In the genomic region with DNA sequence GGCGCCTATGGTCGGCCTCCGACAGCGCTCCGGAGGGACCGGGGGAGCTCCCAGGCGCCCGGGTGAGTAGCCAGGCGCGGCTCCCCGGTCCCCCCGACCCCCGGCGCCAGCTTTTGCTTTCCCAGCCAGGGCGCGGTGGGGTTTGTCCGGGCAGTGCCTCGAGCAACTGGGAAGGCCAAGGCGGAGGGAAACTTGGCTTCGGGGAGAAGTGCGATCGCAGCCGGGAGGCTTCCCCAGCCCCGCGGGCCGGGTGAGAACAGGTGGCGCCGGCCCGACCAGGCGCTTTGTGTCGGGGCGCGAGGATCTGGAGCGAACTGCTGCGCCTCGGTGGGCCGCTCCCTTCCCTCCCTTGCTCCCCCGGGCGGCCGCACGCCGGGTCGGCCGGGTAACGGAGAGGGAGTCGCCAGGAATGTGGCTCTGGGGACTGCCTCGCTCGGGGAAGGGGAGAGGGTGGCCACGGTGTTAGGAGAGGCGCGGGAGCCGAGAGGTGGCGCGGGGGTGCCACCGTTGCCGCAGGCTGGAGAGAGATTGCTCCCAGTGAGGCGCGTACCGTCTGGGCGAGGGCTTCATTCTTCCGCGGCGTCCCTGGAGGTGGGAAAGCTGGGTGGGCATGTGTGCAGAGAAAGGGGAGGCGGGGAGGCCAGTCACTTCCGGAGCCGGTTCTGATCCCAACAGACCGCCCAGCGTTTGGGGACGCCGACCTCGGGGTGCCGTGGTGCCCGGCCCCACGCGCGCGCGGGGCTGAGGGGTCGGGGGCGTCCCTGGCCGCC, we compare ENCODE assay signal across 1 cellular context.
A peak's percentile ranks its signal among the peaks of the same experiment; 100 is the strongest.
TF ChIP-seq lines count a peak whose summit lies in the region.

No MANE protein-coding gene starts in this region.

TF ChIP-seq in K562, 482 proteins besides CTCF, POLR2A, EP300 and RAD21 (continued from another document and continues in another):
- TF ChIP-seq, protein P1, sequence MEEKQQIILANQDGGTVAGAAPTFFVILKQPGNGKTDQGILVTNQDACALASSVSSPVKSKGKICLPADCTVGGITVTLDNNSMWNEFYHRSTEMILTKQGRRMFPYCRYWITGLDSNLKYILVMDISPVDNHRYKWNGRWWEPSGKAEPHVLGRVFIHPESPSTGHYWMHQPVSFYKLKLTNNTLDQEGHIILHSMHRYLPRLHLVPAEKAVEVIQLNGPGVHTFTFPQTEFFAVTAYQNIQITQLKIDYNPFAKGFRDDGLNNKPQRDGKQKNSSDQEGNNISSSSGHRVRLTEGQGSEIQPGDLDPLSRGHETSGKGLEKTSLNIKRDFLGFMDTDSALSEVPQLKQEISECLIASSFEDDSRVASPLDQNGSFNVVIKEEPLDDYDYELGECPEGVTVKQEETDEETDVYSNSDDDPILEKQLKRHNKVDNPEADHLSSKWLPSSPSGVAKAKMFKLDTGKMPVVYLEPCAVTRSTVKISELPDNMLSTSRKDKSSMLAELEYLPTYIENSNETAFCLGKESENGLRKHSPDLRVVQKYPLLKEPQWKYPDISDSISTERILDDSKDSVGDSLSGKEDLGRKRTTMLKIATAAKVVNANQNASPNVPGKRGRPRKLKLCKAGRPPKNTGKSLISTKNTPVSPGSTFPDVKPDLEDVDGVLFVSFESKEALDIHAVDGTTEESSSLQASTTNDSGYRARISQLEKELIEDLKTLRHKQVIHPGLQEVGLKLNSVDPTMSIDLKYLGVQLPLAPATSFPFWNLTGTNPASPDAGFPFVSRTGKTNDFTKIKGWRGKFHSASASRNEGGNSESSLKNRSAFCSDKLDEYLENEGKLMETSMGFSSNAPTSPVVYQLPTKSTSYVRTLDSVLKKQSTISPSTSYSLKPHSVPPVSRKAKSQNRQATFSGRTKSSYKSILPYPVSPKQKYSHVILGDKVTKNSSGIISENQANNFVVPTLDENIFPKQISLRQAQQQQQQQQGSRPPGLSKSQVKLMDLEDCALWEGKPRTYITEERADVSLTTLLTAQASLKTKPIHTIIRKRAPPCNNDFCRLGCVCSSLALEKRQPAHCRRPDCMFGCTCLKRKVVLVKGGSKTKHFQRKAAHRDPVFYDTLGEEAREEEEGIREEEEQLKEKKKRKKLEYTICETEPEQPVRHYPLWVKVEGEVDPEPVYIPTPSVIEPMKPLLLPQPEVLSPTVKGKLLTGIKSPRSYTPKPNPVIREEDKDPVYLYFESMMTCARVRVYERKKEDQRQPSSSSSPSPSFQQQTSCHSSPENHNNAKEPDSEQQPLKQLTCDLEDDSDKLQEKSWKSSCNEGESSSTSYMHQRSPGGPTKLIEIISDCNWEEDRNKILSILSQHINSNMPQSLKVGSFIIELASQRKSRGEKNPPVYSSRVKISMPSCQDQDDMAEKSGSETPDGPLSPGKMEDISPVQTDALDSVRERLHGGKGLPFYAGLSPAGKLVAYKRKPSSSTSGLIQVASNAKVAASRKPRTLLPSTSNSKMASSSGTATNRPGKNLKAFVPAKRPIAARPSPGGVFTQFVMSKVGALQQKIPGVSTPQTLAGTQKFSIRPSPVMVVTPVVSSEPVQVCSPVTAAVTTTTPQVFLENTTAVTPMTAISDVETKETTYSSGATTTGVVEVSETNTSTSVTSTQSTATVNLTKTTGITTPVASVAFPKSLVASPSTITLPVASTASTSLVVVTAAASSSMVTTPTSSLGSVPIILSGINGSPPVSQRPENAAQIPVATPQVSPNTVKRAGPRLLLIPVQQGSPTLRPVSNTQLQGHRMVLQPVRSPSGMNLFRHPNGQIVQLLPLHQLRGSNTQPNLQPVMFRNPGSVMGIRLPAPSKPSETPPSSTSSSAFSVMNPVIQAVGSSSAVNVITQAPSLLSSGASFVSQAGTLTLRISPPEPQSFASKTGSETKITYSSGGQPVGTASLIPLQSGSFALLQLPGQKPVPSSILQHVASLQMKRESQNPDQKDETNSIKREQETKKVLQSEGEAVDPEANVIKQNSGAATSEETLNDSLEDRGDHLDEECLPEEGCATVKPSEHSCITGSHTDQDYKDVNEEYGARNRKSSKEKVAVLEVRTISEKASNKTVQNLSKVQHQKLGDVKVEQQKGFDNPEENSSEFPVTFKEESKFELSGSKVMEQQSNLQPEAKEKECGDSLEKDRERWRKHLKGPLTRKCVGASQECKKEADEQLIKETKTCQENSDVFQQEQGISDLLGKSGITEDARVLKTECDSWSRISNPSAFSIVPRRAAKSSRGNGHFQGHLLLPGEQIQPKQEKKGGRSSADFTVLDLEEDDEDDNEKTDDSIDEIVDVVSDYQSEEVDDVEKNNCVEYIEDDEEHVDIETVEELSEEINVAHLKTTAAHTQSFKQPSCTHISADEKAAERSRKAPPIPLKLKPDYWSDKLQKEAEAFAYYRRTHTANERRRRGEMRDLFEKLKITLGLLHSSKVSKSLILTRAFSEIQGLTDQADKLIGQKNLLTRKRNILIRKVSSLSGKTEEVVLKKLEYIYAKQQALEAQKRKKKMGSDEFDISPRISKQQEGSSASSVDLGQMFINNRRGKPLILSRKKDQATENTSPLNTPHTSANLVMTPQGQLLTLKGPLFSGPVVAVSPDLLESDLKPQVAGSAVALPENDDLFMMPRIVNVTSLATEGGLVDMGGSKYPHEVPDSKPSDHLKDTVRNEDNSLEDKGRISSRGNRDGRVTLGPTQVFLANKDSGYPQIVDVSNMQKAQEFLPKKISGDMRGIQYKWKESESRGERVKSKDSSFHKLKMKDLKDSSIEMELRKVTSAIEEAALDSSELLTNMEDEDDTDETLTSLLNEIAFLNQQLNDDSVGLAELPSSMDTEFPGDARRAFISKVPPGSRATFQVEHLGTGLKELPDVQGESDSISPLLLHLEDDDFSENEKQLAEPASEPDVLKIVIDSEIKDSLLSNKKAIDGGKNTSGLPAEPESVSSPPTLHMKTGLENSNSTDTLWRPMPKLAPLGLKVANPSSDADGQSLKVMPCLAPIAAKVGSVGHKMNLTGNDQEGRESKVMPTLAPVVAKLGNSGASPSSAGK (IDR thresholded peaks at IDR 0.05): peak; percentile 89
- TF ChIP-seq POLR3A (IDR thresholded peaks at IDR 0.05; ENCODE audit: borderline replicate concordance, extremely low read depth, insufficient read depth, insufficient read length) (no peak), KAT8 (IDR thresholded peaks at IDR 0.05; ENCODE audit: low read depth) (no peak), CHD1 (IDR thresholded peaks at IDR 0.05; ENCODE audit: low read length) (peak; percentile 53), FOS (IDR thresholded peaks at IDR 0.05; ENCODE audit: extremely low read depth, insufficient read length) (no peak), ETS2 (tag; IDR thresholded peaks at IDR 0.05; ENCODE audit: borderline replicate concordance, poor library complexity, severe bottlenecking) (no peak), FOXP1 (CRISPR knock-in tag; IDR thresholded peaks at IDR 0.05) (peak; percentile 49; the same call in 1 of the 2 replicates), GATAD2A (IDR thresholded peaks at IDR 0.05) (no peak), ZNF764 (CRISPR knock-in tag; IDR thresholded peaks at IDR 0.05; ENCODE audit: low read depth) (no peak), OTX1 (CRISPR knock-in tag; IDR thresholded peaks at IDR 0.05) (no peak), ZNF165 (CRISPR knock-in tag; IDR thresholded peaks at IDR 0.05; ENCODE audit: borderline replicate concordance) (no peak), ZNF140 (CRISPR knock-in tag; IDR thresholded peaks at IDR 0.05) (no peak), HMBOX1 (IDR thresholded peaks at IDR 0.05) (no peak), TAL1 (IDR thresholded peaks at IDR 0.05) (no peak), POLR2AphosphoS2 (IDR thresholded peaks at IDR 0.05; ENCODE audit: low read length) (no peak), PRPF4 (IDR thresholded peaks at IDR 0.05; ENCODE audit: insufficient read depth, low read depth, low read length, poor library complexity, severe bottlenecking) (no peak), STAG1 (CRISPR knock-in tag; IDR thresholded peaks at IDR 0.05; ENCODE audit: borderline replicate concordance) (no peak), NFYB (IDR thresholded peaks at IDR 0.05; ENCODE audit: extremely low read depth, insufficient read length) (no peak), HCFC1 (IDR thresholded peaks at IDR 0.05; ENCODE audit: low read depth, low read length) (no peak), CREM (IDR thresholded peaks at IDR 0.05; ENCODE audit: low read depth) (no peak), NR3C1 (CRISPR knock-in tag; IDR thresholded peaks at IDR 0.05) (peak; percentile 64; the same call in 1 of the 2 replicates), RAD51 (IDR thresholded peaks at IDR 0.05; ENCODE audit: borderline replicate concordance, low read depth) (no peak), TCF3 (CRISPR knock-in tag; IDR thresholded peaks at IDR 0.05) (no peak), DMBX1 (CRISPR knock-in tag; IDR thresholded peaks at IDR 0.05; ENCODE audit: borderline replicate concordance) (no peak), NONO (IDR thresholded peaks at IDR 0.05; ENCODE audit: low read depth in 2 of 2, low read length in 1 of 2) (no peak)
- TF ChIP-seq, protein P2, sequence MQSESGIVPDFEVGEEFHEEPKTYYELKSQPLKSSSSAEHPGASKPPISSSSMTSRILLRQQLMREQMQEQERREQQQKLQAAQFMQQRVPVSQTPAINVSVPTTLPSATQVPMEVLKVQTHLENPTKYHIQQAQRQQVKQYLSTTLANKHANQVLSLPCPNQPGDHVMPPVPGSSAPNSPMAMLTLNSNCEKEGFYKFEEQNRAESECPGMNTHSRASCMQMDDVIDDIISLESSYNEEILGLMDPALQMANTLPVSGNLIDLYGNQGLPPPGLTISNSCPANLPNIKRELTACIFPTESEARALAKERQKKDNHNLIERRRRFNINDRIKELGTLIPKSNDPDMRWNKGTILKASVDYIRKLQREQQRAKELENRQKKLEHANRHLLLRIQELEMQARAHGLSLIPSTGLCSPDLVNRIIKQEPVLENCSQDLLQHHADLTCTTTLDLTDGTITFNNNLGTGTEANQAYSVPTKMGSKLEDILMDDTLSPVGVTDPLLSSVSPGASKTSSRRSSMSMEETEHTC (IDR thresholded peaks at IDR 0.05): no peak
- TF ChIP-seq, protein P3, sequence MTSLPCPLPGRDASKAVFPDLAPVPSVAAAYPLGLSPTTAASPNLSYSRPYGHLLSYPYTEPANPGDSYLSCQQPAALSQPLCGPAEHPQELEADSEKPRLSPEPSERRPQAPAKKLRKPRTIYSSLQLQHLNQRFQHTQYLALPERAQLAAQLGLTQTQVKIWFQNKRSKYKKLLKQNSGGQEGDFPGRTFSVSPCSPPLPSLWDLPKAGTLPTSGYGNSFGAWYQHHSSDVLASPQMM (CRISPR knock-in tag; IDR thresholded peaks at IDR 0.05): no peak
- TF ChIP-seq, protein P4, sequence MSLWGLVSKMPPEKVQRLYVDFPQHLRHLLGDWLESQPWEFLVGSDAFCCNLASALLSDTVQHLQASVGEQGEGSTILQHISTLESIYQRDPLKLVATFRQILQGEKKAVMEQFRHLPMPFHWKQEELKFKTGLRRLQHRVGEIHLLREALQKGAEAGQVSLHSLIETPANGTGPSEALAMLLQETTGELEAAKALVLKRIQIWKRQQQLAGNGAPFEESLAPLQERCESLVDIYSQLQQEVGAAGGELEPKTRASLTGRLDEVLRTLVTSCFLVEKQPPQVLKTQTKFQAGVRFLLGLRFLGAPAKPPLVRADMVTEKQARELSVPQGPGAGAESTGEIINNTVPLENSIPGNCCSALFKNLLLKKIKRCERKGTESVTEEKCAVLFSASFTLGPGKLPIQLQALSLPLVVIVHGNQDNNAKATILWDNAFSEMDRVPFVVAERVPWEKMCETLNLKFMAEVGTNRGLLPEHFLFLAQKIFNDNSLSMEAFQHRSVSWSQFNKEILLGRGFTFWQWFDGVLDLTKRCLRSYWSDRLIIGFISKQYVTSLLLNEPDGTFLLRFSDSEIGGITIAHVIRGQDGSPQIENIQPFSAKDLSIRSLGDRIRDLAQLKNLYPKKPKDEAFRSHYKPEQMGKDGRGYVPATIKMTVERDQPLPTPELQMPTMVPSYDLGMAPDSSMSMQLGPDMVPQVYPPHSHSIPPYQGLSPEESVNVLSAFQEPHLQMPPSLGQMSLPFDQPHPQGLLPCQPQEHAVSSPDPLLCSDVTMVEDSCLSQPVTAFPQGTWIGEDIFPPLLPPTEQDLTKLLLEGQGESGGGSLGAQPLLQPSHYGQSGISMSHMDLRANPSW (CRISPR knock-in tag; IDR thresholded peaks at IDR 0.05): no peak
- TF ChIP-seq, protein P5, sequence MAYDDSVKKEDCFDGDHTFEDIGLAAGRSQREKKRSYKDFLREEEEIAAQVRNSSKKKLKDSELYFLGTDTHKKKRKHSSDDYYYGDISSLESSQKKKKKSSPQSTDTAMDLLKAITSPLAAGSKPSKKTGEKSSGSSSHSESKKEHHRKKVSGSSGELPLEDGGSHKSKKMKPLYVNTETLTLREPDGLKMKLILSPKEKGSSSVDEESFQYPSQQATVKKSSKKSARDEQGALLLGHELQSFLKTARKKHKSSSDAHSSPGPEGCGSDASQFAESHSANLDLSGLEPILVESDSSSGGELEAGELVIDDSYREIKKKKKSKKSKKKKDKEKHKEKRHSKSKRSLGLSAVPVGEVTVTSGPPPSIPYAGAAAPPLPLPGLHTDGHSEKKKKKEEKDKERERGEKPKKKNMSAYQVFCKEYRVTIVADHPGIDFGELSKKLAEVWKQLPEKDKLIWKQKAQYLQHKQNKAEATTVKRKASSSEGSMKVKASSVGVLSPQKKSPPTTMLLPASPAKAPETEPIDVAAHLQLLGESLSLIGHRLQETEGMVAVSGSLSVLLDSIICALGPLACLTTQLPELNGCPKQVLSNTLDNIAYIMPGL (CRISPR knock-in tag; IDR thresholded peaks at IDR 0.05): no peak
- TF ChIP-seq, protein P6, sequence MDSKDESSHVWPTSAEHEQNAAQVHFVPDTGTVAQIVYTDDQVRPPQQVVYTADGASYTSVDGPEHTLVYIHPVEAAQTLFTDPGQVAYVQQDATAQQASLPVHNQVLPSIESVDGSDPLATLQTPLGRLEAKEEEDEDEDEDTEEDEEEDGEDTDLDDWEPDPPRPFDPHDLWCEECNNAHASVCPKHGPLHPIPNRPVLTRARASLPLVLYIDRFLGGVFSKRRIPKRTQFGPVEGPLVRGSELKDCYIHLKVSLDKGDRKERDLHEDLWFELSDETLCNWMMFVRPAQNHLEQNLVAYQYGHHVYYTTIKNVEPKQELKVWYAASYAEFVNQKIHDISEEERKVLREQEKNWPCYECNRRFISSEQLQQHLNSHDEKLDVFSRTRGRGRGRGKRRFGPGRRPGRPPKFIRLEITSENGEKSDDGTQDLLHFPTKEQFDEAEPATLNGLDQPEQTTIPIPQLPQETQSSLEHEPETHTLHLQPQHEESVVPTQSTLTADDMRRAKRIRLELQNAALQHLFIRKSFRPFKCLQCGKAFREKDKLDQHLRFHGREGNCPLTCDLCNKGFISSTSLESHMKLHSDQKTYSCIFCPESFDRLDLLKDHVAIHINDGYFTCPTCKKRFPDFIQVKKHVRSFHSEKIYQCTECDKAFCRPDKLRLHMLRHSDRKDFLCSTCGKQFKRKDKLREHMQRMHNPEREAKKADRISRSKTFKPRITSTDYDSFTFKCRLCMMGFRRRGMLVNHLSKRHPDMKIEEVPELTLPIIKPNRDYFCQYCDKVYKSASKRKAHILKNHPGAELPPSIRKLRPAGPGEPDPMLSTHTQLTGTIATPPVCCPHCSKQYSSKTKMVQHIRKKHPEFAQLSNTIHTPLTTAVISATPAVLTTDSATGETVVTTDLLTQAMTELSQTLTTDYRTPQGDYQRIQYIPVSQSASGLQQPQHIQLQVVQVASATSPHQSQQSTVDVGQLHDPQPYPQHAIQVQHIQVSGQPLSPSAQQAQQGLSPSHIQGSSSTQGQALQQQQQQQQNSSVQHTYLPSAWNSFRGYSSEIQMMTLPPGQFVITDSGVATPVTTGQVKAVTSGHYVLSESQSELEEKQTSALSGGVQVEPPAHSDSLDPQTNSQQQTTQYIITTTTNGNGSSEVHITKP (IDR thresholded peaks at IDR 0.05; ENCODE audit: partially characterized antibody): no peak
